ENCODE assay signal across 1 cellular context in the genomic region with DNA sequence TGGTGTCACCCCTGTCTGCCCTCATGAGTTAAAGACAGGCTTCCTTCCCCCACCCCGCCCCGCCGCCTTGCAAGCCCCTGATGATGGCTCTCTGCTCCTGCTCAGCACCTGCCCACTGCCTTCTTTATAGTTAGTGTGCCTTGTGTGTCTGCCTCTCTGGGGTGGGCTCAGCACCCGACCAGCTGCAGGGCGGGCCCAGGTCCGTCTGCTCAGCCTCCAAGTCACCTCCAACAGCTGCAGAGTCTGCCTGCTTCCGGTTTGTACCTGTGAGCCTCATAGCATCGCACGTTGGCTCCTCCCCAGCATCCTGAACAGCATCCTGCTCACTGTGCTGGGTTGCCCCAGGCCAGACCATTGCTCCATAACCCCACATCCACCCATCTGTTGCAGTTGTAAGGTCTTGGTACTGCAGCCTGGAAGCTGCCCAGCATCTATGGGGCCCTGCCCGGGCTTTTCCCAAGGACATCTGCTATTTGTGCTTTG.
TF ChIP-seq lines count a peak whose summit lies in the region.

No MANE protein-coding gene starts in this region.

TF ChIP-seq in WTC11, 78 proteins besides CTCF, POLR2A, EP300 and RAD21 (continued from another document):
- TF ChIP-seq, protein P1, sequence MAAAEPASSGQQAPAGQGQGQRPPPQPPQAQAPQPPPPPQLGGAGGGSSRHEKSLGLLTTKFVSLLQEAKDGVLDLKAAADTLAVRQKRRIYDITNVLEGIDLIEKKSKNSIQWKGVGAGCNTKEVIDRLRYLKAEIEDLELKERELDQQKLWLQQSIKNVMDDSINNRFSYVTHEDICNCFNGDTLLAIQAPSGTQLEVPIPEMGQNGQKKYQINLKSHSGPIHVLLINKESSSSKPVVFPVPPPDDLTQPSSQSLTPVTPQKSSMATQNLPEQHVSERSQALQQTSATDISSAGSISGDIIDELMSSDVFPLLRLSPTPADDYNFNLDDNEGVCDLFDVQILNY (CRISPR knock-in tag; IDR thresholded peaks at IDR 0.05) = no peak
- TF ChIP-seq, protein P2, sequence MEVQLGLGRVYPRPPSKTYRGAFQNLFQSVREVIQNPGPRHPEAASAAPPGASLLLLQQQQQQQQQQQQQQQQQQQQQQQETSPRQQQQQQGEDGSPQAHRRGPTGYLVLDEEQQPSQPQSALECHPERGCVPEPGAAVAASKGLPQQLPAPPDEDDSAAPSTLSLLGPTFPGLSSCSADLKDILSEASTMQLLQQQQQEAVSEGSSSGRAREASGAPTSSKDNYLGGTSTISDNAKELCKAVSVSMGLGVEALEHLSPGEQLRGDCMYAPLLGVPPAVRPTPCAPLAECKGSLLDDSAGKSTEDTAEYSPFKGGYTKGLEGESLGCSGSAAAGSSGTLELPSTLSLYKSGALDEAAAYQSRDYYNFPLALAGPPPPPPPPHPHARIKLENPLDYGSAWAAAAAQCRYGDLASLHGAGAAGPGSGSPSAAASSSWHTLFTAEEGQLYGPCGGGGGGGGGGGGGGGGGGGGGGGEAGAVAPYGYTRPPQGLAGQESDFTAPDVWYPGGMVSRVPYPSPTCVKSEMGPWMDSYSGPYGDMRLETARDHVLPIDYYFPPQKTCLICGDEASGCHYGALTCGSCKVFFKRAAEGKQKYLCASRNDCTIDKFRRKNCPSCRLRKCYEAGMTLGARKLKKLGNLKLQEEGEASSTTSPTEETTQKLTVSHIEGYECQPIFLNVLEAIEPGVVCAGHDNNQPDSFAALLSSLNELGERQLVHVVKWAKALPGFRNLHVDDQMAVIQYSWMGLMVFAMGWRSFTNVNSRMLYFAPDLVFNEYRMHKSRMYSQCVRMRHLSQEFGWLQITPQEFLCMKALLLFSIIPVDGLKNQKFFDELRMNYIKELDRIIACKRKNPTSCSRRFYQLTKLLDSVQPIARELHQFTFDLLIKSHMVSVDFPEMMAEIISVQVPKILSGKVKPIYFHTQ (CRISPR knock-in tag; IDR thresholded peaks at IDR 0.05) = no peak
- TF ChIP-seq, protein P3, sequence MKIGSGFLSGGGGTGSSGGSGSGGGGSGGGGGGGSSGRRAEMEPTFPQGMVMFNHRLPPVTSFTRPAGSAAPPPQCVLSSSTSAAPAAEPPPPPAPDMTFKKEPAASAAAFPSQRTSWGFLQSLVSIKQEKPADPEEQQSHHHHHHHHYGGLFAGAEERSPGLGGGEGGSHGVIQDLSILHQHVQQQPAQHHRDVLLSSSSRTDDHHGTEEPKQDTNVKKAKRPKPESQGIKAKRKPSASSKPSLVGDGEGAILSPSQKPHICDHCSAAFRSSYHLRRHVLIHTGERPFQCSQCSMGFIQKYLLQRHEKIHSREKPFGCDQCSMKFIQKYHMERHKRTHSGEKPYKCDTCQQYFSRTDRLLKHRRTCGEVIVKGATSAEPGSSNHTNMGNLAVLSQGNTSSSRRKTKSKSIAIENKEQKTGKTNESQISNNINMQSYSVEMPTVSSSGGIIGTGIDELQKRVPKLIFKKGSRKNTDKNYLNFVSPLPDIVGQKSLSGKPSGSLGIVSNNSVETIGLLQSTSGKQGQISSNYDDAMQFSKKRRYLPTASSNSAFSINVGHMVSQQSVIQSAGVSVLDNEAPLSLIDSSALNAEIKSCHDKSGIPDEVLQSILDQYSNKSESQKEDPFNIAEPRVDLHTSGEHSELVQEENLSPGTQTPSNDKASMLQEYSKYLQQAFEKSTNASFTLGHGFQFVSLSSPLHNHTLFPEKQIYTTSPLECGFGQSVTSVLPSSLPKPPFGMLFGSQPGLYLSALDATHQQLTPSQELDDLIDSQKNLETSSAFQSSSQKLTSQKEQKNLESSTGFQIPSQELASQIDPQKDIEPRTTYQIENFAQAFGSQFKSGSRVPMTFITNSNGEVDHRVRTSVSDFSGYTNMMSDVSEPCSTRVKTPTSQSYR (CRISPR knock-in tag; IDR thresholded peaks at IDR 0.05) = no peak
- TF ChIP-seq ZNF416 (CRISPR knock-in tag; IDR thresholded peaks at IDR 0.05) (no peak), ESRRA (CRISPR knock-in tag; IDR thresholded peaks at IDR 0.05; ENCODE audit: borderline replicate concordance) (no peak)
- TF ChIP-seq, protein P4, sequence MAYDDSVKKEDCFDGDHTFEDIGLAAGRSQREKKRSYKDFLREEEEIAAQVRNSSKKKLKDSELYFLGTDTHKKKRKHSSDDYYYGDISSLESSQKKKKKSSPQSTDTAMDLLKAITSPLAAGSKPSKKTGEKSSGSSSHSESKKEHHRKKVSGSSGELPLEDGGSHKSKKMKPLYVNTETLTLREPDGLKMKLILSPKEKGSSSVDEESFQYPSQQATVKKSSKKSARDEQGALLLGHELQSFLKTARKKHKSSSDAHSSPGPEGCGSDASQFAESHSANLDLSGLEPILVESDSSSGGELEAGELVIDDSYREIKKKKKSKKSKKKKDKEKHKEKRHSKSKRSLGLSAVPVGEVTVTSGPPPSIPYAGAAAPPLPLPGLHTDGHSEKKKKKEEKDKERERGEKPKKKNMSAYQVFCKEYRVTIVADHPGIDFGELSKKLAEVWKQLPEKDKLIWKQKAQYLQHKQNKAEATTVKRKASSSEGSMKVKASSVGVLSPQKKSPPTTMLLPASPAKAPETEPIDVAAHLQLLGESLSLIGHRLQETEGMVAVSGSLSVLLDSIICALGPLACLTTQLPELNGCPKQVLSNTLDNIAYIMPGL (CRISPR knock-in tag; IDR thresholded peaks at IDR 0.05) = no peak
TF ChIP-seq in WTC11: peak in this region for 0.
